ENCODE assay signal across 8 cellular contexts in genomic region chr19:12782424-12783225, GRCh38. TPM values are rescaled to one million over a fixed set of nuclear protein-coding genes. Genes with fewer than 3 reads are reported as not detected.
A peak's percentile ranks its signal among the peaks of the same experiment; 100 is the strongest.
DNase-seq lines count a peak whose midpoint lies in the region; ATAC-seq and TF ChIP-seq lines count a peak whose summit lies in the region.

No MANE protein-coding gene starts in this region.

- H3K4me1 Mint-ChIP-seq in activated T-helper 17 cell treated with anti-CD3 and anti-CD28 coated beads, Interleukin-2, amount 50 U/mL, for 72 hours, result peaks cover 9% of the 10 kb centered on the region
- H3K4me1 Mint-ChIP-seq in nephron progenitor cell, result peaks cover 30% of the 10 kb centered on the region

- H3K4me3 ChIP-seq in HL-60 (replicated peaks; ENCODE audit: insufficient read depth, low read length) (peak overlapping the region; percentile 36), Peyer's patch (peak overlapping the region; percentile 39 to 62 (median 50)), fibroblast of pulmonary artery (replicated peaks; ENCODE audit: low read depth, low read length) (peak overlapping the region; percentile 49)

- H3K4me1 ChIP-seq in Peyer's patch, result peaks cover 24 to 72% (median 43%) of the 10 kb centered on the region in 4 donors

- H3K9me3 ChIP-seq in Peyer's patch, result no peaks in the 10 kb centered on the region

- peak overlapping the region; percentile 95 for H3K27ac ChIP-seq in HL-60 (replicated peaks)
- peak overlapping the region; percentile 97 to 100 (median 100) for H3K27ac ChIP-seq in Peyer's patch

- H3K27me3 ChIP-seq in HL-60 (ENCODE audit: insufficient read depth, poor library complexity, severe bottlenecking) (no peaks in the 10 kb centered on the region), Peyer's patch (no peaks in the 10 kb centered on the region)

- no peaks in the 10 kb centered on the region for H3K27me3 Mint-ChIP-seq in activated T-helper 17 cell treated with anti-CD3 and anti-CD28 coated beads, Interleukin-2, amount 50 U/mL, for 72 hours
- no peaks in the 10 kb centered on the region for H3K27me3 Mint-ChIP-seq in nephron progenitor cell (ENCODE audit: low read depth, poor library complexity)

- no peak overlapping the region for H3K4me3 Mint-ChIP-seq in activated T-helper 17 cell treated with anti-CD3 and anti-CD28 coated beads, Interleukin-2, amount 50 U/mL, for 72 hours
- H3K4me3 Mint-ChIP-seq in nephron progenitor cell, result peak overlapping the region; percentile 83

- no peak for TF ChIP-seq CTCF in HL-60 (IDR thresholded peaks at IDR 0.05; ENCODE audit: insufficient read depth, low read length)
- peak in 2 of 6 experiments; percentile 4 to 21 for TF ChIP-seq CTCF in Peyer's patch (IDR thresholded peaks at IDR 0.05)
- TF ChIP-seq CTCF in fibroblast of pulmonary artery (IDR thresholded peaks at IDR 0.05; ENCODE audit: low read length, missing control alignments), result no peak
- TF ChIP-seq CTCF in nephron progenitor cell (IDR thresholded peaks at IDR 0.05), result no peak

- TF ChIP-seq POLR2A in Peyer's patch (IDR thresholded peaks at IDR 0.05), result peak; percentile 47 to 79

- H3K27ac Mint-ChIP-seq in activated T-helper 17 cell treated with anti-CD3 and anti-CD28 coated beads, Interleukin-2, amount 50 U/mL, for 72 hours, result peak overlapping the region; percentile 86
- no peak overlapping the region for H3K27ac Mint-ChIP-seq in nephron progenitor cell

- peak; percentile 51 for ATAC-seq in activated T-helper 17 cell treated with anti-CD3 and anti-CD28 coated beads, Interleukin-2, amount 50 U/mL, for 72 hours (replicated peaks)
- peak; percentile 44 for ATAC-seq in stimulated activated naive CD8-positive, alpha-beta T cell treated with anti-CD3 and anti-CD28 coated beads, Interleukin-15, Interleukin-2, amounts not matched to agents 100 U/mL and 50 U/mL, for 24 hours

- H3K36me3 Mint-ChIP-seq in activated T-helper 17 cell treated with anti-CD3 and anti-CD28 coated beads, Interleukin-2, amount 50 U/mL, for 72 hours (ENCODE audit: low read depth), result peaks cover 6% of the 10 kb centered on the region
- H3K36me3 Mint-ChIP-seq in nephron progenitor cell (ENCODE audit: low read depth), result no peaks in the 10 kb centered on the region

- DNase-seq in DMS53 (lab: John Stamatoyannopoulos, UW), result peak; percentile 86
- no peak for DNase-seq in DMS53 treated with DMSO at 0.1 percent for 48 hours (lab: John Stamatoyannopoulos, UW; ENCODE audit: unreplicated experiment)
- DNase-seq in HL-60 (ENCODE audit: low read depth in 1 of 2, low spot score in 1 of 2), result peak; percentile 80 to 91
- peak; percentile 88 to 94 (median 91) for DNase-seq in Peyer's patch
- peak; percentile 92 for DNase-seq in fibroblast of pulmonary artery (ENCODE audit: low read depth)
- DNase-seq in nephron progenitor cell, result peak; percentile 79
- peak; percentile 96 for DNase-seq in stimulated activated naive CD8-positive, alpha-beta T cell treated with anti-CD3 and anti-CD28 coated beads, Interleukin-15, Interleukin-2, amounts not matched to agents 100 U/mL and 50 U/mL, for 24 hours

- no peaks in the 10 kb centered on the region for H3K9me3 Mint-ChIP-seq in activated T-helper 17 cell treated with anti-CD3 and anti-CD28 coated beads, Interleukin-2, amount 50 U/mL, for 72 hours
- no peaks in the 10 kb centered on the region for H3K9me3 Mint-ChIP-seq in nephron progenitor cell

- no peaks in the 10 kb centered on the region for H3K36me3 ChIP-seq in Peyer's patch

RNA-seq across cellular contexts. Expression of gene HOOK2, which starts 7.3 kb away (rescaled TPM):
- 100 to 1,000 TPM; 193 to 379 (median 285) TPM for total RNA-seq in Peyer's patch
- 10 to 100 TPM; 22.5 to 44.4 TPM for total RNA-seq in activated T-helper 17 cell treated with anti-CD3 and anti-CD28 coated beads, Interleukin-2, amount 50 U/mL, for 72 hours

RNA-seq across cellular contexts. Expression of gene JUNB, which starts 8.7 kb away (rescaled TPM):
- 100 to 1,000 TPM; 111 to 324 (median 152) TPM for total RNA-seq in Peyer's patch
- total RNA-seq in activated T-helper 17 cell treated with anti-CD3 and anti-CD28 coated beads, Interleukin-2, amount 50 U/mL, for 72 hours, result 100 to 1,000 TPM; 328 to 586 TPM

RNA-seq across cellular contexts. Expression of gene PRDX2, which starts 19.0 kb away (rescaled TPM):
- 100 to 1,000 TPM; 150 to 461 (median 375) TPM for total RNA-seq in Peyer's patch
- 100 to 1,000 TPM; 307 to 415 TPM for total RNA-seq in activated T-helper 17 cell treated with anti-CD3 and anti-CD28 coated beads, Interleukin-2, amount 50 U/mL, for 72 hours

RNA-seq across cellular contexts. Expression of gene THSD8, which starts 19.2 kb away (rescaled TPM):
- not detected for total RNA-seq in Peyer's patch
- 10 to 100 TPM; 25.5 to 32.7 TPM for total RNA-seq in activated T-helper 17 cell treated with anti-CD3 and anti-CD28 coated beads, Interleukin-2, amount 50 U/mL, for 72 hours

RNA-seq across cellular contexts. Expression of gene RNASEH2A, which starts 23.8 kb away (rescaled TPM):
- 10 to 100 TPM in 2 of 4 donors, 1 to 10 TPM in 2; 5.9 to 24.8 (median 9.4) TPM for total RNA-seq in Peyer's patch
- total RNA-seq in activated T-helper 17 cell treated with anti-CD3 and anti-CD28 coated beads, Interleukin-2, amount 50 U/mL, for 72 hours, result 10 to 100 TPM; 30.1 to 53.5 TPM

Comparison
In these comparisons a context has a peak if more than half of its experiments do, and no peak if none do; other contexts are left out.
1. RNA of gene HOOK2, which starts 7.3 kb away (total RNA-seq): 193 to 379 TPM in Peyer's patch; 22.5 to 44.4 TPM in activated T-helper 17 cell treated with anti-CD3 and anti-CD28 coated beads, Interleukin-2, amount 50 U/mL, for 72 hours; every median in the first group is over 4 times any median in the second.
2. Peak in every context shown above with its lines, with median percentiles within 50 percentile points of each other: H3K4me3 ChIP-seq.